In the genomic region with DNA sequence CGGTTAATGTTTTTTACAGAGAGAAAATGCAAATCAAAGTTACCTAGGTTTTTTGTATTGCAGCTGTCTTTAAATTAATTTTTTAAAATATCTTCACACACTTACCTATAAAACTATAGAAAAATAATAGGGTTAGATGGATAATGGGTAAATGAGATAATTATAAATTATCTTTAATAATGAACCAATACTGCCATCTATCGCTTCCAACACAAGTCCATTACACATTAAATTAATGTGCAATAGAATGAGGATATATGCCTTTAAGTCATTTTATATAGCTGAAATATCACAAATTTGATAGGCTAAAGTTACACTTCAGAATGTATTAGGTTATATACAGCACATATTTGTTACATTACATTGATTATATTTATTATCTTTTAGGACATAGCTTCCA, we compare ENCODE assay signal across 22 cellular contexts.
"Had no signal": no experiment of that assay in that cellular context is flagged by ENCODE, and none has a peak within 500 bp of the region (broad histone marks: within the 10 kb centered on the region; RNA-seq: fewer than 3 reads in every experiment).

No MANE protein-coding gene starts in this region.

- H3K27me3 Mint-ChIP-seq: activated B cell treated with CpG ODN at 0.5 μM for 24 hours; activated CD4-positive, alpha-beta memory T cell treated with anti-CD3 and anti-CD28 coated beads for 36 hours; activated naive CD4-positive, alpha-beta T cell treated with anti-CD3 and anti-CD28 coated beads, Interleukin-2, amount 10 ng/mL, durations not matched to agents 7 days and 5 days; naive thymus-derived CD4-positive, alpha-beta T cell; stimulated activated naive CD8-positive, alpha-beta T cell treated with anti-CD3 and anti-CD28 coated beads, Interleukin-15, amount 100 ng/mL, for 72 hours had no signal

- H3K4me3 Mint-ChIP-seq: activated B cell treated with CpG ODN at 0.5 μM for 24 hours; activated CD4-positive, alpha-beta memory T cell treated with anti-CD3 and anti-CD28 coated beads for 36 hours; activated naive CD4-positive, alpha-beta T cell treated with anti-CD3 and anti-CD28 coated beads, Interleukin-2, amount 10 ng/mL, durations not matched to agents 7 days and 5 days; naive thymus-derived CD4-positive, alpha-beta T cell; neural progenitor cell; stimulated activated effector memory CD8-positive, alpha-beta T cell treated with anti-CD3 and anti-CD28 coated beads, Interleukin-12 subunit alpha, Interleukin-12 subunit beta, amount 100 ng/mL, for 72 hours; stimulated activated naive CD8-positive, alpha-beta T cell treated with anti-CD3 and anti-CD28 coated beads, Interleukin-15, amount 100 ng/mL, for 72 hours; T-helper 2 cell treated with Interferon-gamma antibody and Interleukin-4, amounts not matched to agents 5 μg/mL and 100 μg/mL, for 36 hours had no signal

- FAIRE-seq: bronchial epithelial cell, kidney, small intestine had no signal

- H3K27ac Mint-ChIP-seq: activated B cell treated with CpG ODN at 0.5 μM for 24 hours; activated CD4-positive, alpha-beta memory T cell treated with anti-CD3 and anti-CD28 coated beads for 36 hours; activated naive CD4-positive, alpha-beta T cell treated with anti-CD3 and anti-CD28 coated beads, Interleukin-2, amount 10 ng/mL, durations not matched to agents 7 days and 5 days; naive thymus-derived CD4-positive, alpha-beta T cell; neural progenitor cell; stimulated activated effector memory CD8-positive, alpha-beta T cell treated with anti-CD3 and anti-CD28 coated beads, Interleukin-12 subunit alpha, Interleukin-12 subunit beta, amount 100 ng/mL, for 72 hours; stimulated activated naive CD8-positive, alpha-beta T cell treated with anti-CD3 and anti-CD28 coated beads, Interleukin-15, amount 100 ng/mL, for 72 hours; T-helper 2 cell treated with Interferon-gamma antibody and Interleukin-4, amounts not matched to agents 5 μg/mL and 100 μg/mL, for 36 hours had no signal

- H3K9me3 Mint-ChIP-seq: activated B cell treated with CpG ODN at 0.5 μM for 24 hours; activated CD4-positive, alpha-beta memory T cell treated with anti-CD3 and anti-CD28 coated beads for 36 hours; activated naive CD4-positive, alpha-beta T cell treated with anti-CD3 and anti-CD28 coated beads, Interleukin-2, amount 10 ng/mL, durations not matched to agents 7 days and 5 days; neural progenitor cell; stimulated activated naive CD8-positive, alpha-beta T cell treated with anti-CD3 and anti-CD28 coated beads, Interleukin-15, amount 100 ng/mL, for 72 hours; T-helper 2 cell treated with Interferon-gamma antibody and Interleukin-4, amounts not matched to agents 5 μg/mL and 100 μg/mL, for 36 hours had no signal

- H3K27me3 ChIP-seq: foreskin keratinocyte, left lung, neural progenitor cell, tibial nerve had no signal

- H3K27ac ChIP-seq: foreskin keratinocyte, left lung, neural progenitor cell, tibial nerve had no signal

- H2AFZ ChIP-seq: neural progenitor cell had no signal

- H3K4me1 ChIP-seq: foreskin keratinocyte, left lung, tibial nerve had no signal

- ATAC-seq: foreskin keratinocyte; left lung; naive thymus-derived CD4-positive, alpha-beta T cell; sciatic nerve; stimulated activated effector memory CD8-positive, alpha-beta T cell treated with anti-CD3 and anti-CD28 coated beads, Interleukin-12 subunit alpha, Interleukin-12 subunit beta, amount 100 ng/mL, for 72 hours; stimulated activated naive CD8-positive, alpha-beta T cell treated with anti-CD3 and anti-CD28 coated beads, Interleukin-15, amount 100 ng/mL, for 72 hours had no signal

- H3K4me3 ChIP-seq: left lung, lung, neural progenitor cell, tibial nerve had no signal

- H3K9me3 ChIP-seq: left lung, tibial nerve had no signal

- H3K36me3 ChIP-seq: left lung, neural progenitor cell, tibial nerve had no signal

- H3K4me2 ChIP-seq: neural progenitor cell had no signal

- DNase-seq: activated B cell treated with CpG ODN at 0.5 μM for 24 hours; activated CD4-positive, alpha-beta memory T cell treated with anti-CD3 and anti-CD28 coated beads for 36 hours; activated CD4-positive, alpha-beta T cell treated with anti-CD3 and anti-CD28 coated beads for 4 hours; activated naive CD4-positive, alpha-beta T cell treated with anti-CD3 and anti-CD28 coated beads, Interleukin-2, amount 10 ng/mL, durations not matched to agents 7 days and 5 days; activated T-cell treated with anti-CD3 and anti-CD28 coated beads, Interleukin-2, amount 50 U/mL, for 48 hours; amygdala; cerebellar nuclear complex; cortex of kidney; foreskin keratinocyte; kidney; left lung; naive thymus-derived CD4-positive, alpha-beta T cell; small intestine; stimulated activated CD4-positive, alpha-beta T cell treated with anti-CD3 and anti-CD28 coated beads, Interleukin-2, amount 100 ng/mL, for 24 hours; stimulated activated naive CD8-positive, alpha-beta T cell treated with anti-CD3 and anti-CD28 coated beads, Interleukin-15, amount 100 ng/mL, for 72 hours had no signal

- H3K9ac ChIP-seq: neural progenitor cell had no signal

- H3K36me3 Mint-ChIP-seq: activated CD4-positive, alpha-beta memory T cell treated with anti-CD3 and anti-CD28 coated beads for 36 hours; activated naive CD4-positive, alpha-beta T cell treated with anti-CD3 and anti-CD28 coated beads, Interleukin-2, amount 10 ng/mL, durations not matched to agents 7 days and 5 days; naive thymus-derived CD4-positive, alpha-beta T cell; neural progenitor cell; stimulated activated effector memory CD8-positive, alpha-beta T cell treated with anti-CD3 and anti-CD28 coated beads, Interleukin-12 subunit alpha, Interleukin-12 subunit beta, amount 100 ng/mL, for 72 hours had no signal

- H3K4me1 Mint-ChIP-seq: activated B cell treated with CpG ODN at 0.5 μM for 24 hours; activated naive CD4-positive, alpha-beta T cell treated with anti-CD3 and anti-CD28 coated beads, Interleukin-2, amount 10 ng/mL, durations not matched to agents 7 days and 5 days; naive thymus-derived CD4-positive, alpha-beta T cell; neural progenitor cell; stimulated activated effector memory CD8-positive, alpha-beta T cell treated with anti-CD3 and anti-CD28 coated beads, Interleukin-12 subunit alpha, Interleukin-12 subunit beta, amount 100 ng/mL, for 72 hours; stimulated activated naive CD8-positive, alpha-beta T cell treated with anti-CD3 and anti-CD28 coated beads, Interleukin-15, amount 100 ng/mL, for 72 hours had no signal
